In the genomic region with DNA sequence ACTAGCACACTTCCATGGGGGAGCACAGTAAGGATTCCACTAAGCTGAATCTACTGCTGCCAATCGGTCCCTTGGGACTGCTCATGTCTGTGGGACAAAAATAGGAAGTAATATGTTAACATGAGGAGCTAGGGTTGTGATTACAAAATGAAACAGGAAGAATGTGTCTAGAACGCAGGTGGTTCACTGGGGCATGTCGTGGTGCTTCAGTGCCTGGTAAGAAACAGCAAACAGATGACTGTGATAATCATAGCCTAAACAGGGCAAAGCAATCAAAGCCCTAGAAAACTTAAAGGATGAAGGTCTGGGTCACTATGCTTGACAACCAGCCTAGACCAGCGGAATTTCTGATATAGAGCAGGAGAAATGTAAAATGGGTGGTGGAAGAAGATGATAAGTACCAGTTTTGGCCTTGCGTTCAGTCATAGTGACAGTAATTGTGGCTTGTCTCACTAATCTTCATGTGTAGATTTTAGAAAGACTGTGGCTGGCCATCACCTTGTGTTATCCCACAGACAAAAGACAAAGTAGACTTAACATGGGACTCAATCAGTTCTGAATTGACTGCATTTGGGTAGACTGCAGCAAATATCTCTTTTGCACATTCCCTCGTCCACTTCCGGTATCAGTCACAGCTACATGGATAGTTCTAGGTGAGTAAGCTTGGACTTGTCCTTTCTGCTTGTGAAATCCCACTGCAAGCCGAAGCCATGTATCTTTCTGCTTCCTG, we compare ENCODE assay signal across 8 cellular contexts. TPM values are rescaled to one million over a fixed set of nuclear protein-coding genes. Genes with fewer than 3 reads are reported as not detected.
DNase-seq lines count a peak whose midpoint lies in the region; ATAC-seq lines count a peak whose summit lies in the region.

No MANE protein-coding gene starts in this region.

- DNase-seq in medulla oblongata (ENCODE audit: extremely low spot score) = peak; percentile 37
- DNase-seq in G401 (ENCODE audit: low spot score) = no peak
- no peak for DNase-seq in RPMI8226
- no peak for DNase-seq in SW 1271 (lab: John Stamatoyannopoulos, UW)
- DNase-seq in NK-92 (lab: John Stamatoyannopoulos, UW; ENCODE audit: unreplicated experiment) = no peak

- ATAC-seq in GM18517 (IDR thresholded peaks at IDR 0.05; ENCODE audit: unreplicated experiment) (peak; percentile 92), GM21619 (IDR thresholded peaks at IDR 0.05; ENCODE audit: unreplicated experiment) (peak; percentile 90), HG03558 (IDR thresholded peaks at IDR 0.05; ENCODE audit: extremely low read depth, unreplicated experiment) (peak; percentile 85)

- in situ Hi-C loops in G401 (cut with HindIII; ENCODE audit: low sequenced_read_pairs) = no loop called here

RNA-seq across cellular contexts. Expression of gene WASHC3, which starts 51.4 kb away (rescaled TPM):
- 28.6 and 54.0 TPM in 2 replicates for total RNA-seq in G401 (2014; rRNA removed; shearing (Covaris generic))
